11 cellular contexts compared by ENCODE assay signal in the genomic region with DNA sequence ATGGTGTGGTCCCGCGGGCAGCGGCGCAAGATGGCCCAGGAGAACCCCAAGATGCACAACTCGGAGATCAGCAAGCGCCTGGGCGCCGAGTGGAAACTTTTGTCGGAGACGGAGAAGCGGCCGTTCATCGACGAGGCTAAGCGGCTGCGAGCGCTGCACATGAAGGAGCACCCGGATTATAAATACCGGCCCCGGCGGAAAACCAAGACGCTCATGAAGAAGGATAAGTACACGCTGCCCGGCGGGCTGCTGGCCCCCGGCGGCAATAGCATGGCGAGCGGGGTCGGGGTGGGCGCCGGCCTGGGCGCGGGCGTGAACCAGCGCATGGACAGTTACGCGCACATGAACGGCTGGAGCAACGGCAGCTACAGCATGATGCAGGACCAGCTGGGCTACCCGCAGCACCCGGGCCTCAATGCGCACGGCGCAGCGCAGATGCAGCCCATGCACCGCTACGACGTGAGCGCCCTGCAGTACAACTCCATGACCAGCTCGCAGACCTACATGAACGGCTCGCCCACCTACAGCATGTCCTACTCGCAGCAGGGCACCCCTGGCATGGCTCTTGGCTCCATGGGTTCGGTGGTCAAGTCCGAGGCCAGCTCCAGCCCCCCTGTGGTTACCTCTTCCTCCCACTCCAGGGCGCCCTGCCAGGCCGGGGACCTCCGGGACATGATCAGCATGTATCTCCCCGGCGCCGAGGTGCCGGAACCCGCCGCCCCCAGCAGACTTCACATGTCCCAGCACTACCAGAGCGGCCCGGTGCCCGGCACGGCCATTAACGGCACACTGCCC. TPM values are rescaled to one million over a fixed set of nuclear protein-coding genes. Genes with fewer than 3 reads are reported as not detected.
DNase-seq lines count a peak whose midpoint lies in the region; ATAC-seq, FAIRE-seq and TF ChIP-seq lines count a peak whose summit lies in the region.
"Had no signal": no experiment of that assay in that cellular context is flagged by ENCODE, and none has a peak within 500 bp of the region (broad histone marks: within the 10 kb centered on the region; RNA-seq: fewer than 3 reads in every experiment).

No MANE protein-coding gene starts in this region.

- peaks cover 4% of the 10 kb centered on the region for H3K9me3 Mint-ChIP-seq in activated CD4-positive, alpha-beta T cell treated with anti-CD3 and anti-CD28 coated beads, Interleukin-2, amount 10 ng/mL, durations not matched to agents 24 days and 14 days
- H3K9me3 Mint-ChIP-seq in WTC11: no peaks in the 10 kb centered on the region

- H3K4me1 ChIP-seq in keratinocyte (ENCODE audit: control insufficient read depth, extremely low read depth, insufficient read depth, low read length) (peaks cover 15% of the 10 kb centered on the region), tibial nerve (peaks cover 0 to 38% (median 8%) of the 10 kb centered on the region in 4 donors)

- TF ChIP-seq POLR2A in tibial nerve (IDR thresholded peaks at IDR 0.05): no peak

- no peaks in the 10 kb centered on the region for H3K9me1 ChIP-seq in keratinocyte (ENCODE audit: control insufficient read depth, extremely low read depth, insufficient read depth, low read length)

- H3K36me3 ChIP-seq in keratinocyte (ENCODE audit: control insufficient read depth in 2 of 2, extremely low read depth in 1 of 2, insufficient read depth in 2 of 2, low read length in 2 of 2) (no peaks in the 10 kb centered on the region), tibial nerve (no peaks in the 10 kb centered on the region)

- H3K4me2 ChIP-seq in keratinocyte (ENCODE audit: control insufficient read depth, extremely low read depth, insufficient read depth, low read depth, low read length): peak overlapping the region; percentile 75

- TF ChIP-seq CTCF in WTC11 (IDR thresholded peaks at IDR 0.05) (no peak), keratinocyte (optimal IDR thresholded peaks at IDR 0.05 in 1 of 3, IDR thresholded peaks at IDR 0.05 in 1 of 3, conservative IDR thresholded peaks at IDR 0.05 in 1 of 3; ENCODE audit: extremely low read depth in 1 of 3, insufficient read depth in 2 of 3, low read length in 3 of 3) (no peak), tibial nerve (IDR thresholded peaks at IDR 0.05) (no peak)

- H3K9me3 ChIP-seq in keratinocyte (ENCODE audit: control insufficient read depth, low read depth, low read length) (no peaks in the 10 kb centered on the region), tibial nerve (no peaks in the 10 kb centered on the region)

- POLR2A ChIA-PET in WTC11 (lab: Charles Lee): interaction anchor here (0.8 to 1.7 kb wide), 2 partner anchors 17 to 44 kb away, joined by 3 to 6 read pairs; no protein-coding TSS in a partner anchor

- peak overlapping the region; percentile 60 for H2AFZ ChIP-seq in keratinocyte (ENCODE audit: control insufficient read depth, low read length)

- no peaks in the 10 kb centered on the region for H3K79me2 ChIP-seq in keratinocyte (ENCODE audit: control insufficient read depth, insufficient read depth, low read length)

- 2 to 3% methylated on average over 49 to 62 of the region's 70 CpGs for WGBS in tibial nerve, 2 donors

- peak; percentile 64 for DNase-seq in activated CD4-positive, alpha-beta T cell treated with anti-CD3 and anti-CD28 coated beads, Interleukin-2, amount 10 ng/mL, durations not matched to agents 24 days and 14 days
- DNase-seq in activated CD4-positive, alpha-beta T cell treated with anti-CD3 and anti-CD28 coated beads for 48 hours: no peak
- DNase-seq in WTC11 (ENCODE audit: low spot score): no peak
- DNase-seq in keratinocyte (ENCODE audit: low read depth, low spot score): no peak
- DNase-seq in tibial nerve (ENCODE audit: low spot score in 2 of 2): peak in 1 of 2 donors; percentile 17
- no peak for DNase-seq in Kasumi-1 (lab: John Stamatoyannopoulos, UW)

- H3K4me3 ChIP-seq in keratinocyte (ENCODE audit: control insufficient read depth in 2 of 3, extremely low read depth in 1 of 3, insufficient read depth in 2 of 3, low read depth in 1 of 3, low read length in 3 of 3) (peak overlapping the region; percentile 23 to 75 (median 54)), tibial nerve (peak overlapping the region; percentile 38 to 59 (median 47))

- H3K4me1 Mint-ChIP-seq in activated CD4-positive, alpha-beta T cell treated with anti-CD3 and anti-CD28 coated beads, Interleukin-2, amount 10 ng/mL, durations not matched to agents 24 days and 14 days: peaks cover 6% of the 10 kb centered on the region
- H3K4me1 Mint-ChIP-seq in WTC11: peaks cover 35% of the 10 kb centered on the region

- H3K27me3 Mint-ChIP-seq in activated CD4-positive, alpha-beta T cell treated with anti-CD3 and anti-CD28 coated beads, Interleukin-2, amount 10 ng/mL, durations not matched to agents 24 days and 14 days: peaks cover 67% of the 10 kb centered on the region
- H3K27me3 Mint-ChIP-seq in WTC11 (ENCODE audit: low read depth): peaks cover 4% of the 10 kb centered on the region; the same call in 1 of the 2 replicates

- dilution Hi-C loops in keratinocyte (cut with MboI; ENCODE audit: extremely low pct_ligation_motif_present, low sequenced_read_pairs): no loop called here

- ATAC-seq in WTC11 (no peak), HG03342 (IDR thresholded peaks at IDR 0.05; ENCODE audit: unreplicated experiment) (no peak), GM19467 (IDR thresholded peaks at IDR 0.05; ENCODE audit: unreplicated experiment) (no peak)

- no peaks in the 10 kb centered on the region for H4K20me1 ChIP-seq in keratinocyte (ENCODE audit: control insufficient read depth, extremely low read depth, insufficient read depth, low read length)

- no peak overlapping the region for H3K4me3 Mint-ChIP-seq in activated CD4-positive, alpha-beta T cell treated with anti-CD3 and anti-CD28 coated beads, Interleukin-2, amount 10 ng/mL, durations not matched to agents 24 days and 14 days
- H3K4me3 Mint-ChIP-seq in WTC11: no peak overlapping the region; the same call in 1 of the 2 replicates

- FAIRE-seq in keratinocyte (lab: Jason Lieb, UNC): no peak
- FAIRE-seq: D721Med had no signal

- intact Hi-C loops in activated CD4-positive, alpha-beta T cell treated with anti-CD3 and anti-CD28 coated beads, Interleukin-2, amount 10 ng/mL, durations not matched to agents 24 days and 14 days (cut with micrococcal nuclease): loop anchor here (1.0 kb wide), 2 partner anchors 10 to 12 kb away; no protein-coding TSS in a partner anchor

- no peaks in the 10 kb centered on the region for H3K36me3 Mint-ChIP-seq in activated CD4-positive, alpha-beta T cell treated with anti-CD3 and anti-CD28 coated beads, Interleukin-2, amount 10 ng/mL, durations not matched to agents 24 days and 14 days (ENCODE audit: low read depth)
- H3K36me3 Mint-ChIP-seq in WTC11: peaks cover 37% of the 10 kb centered on the region

- no peak overlapping the region for H3K9ac ChIP-seq in keratinocyte (ENCODE audit: control insufficient read depth, extremely low read depth, insufficient read depth, low read length)

- H3K27ac ChIP-seq in keratinocyte (ENCODE audit: control insufficient read depth, insufficient read depth, low read length) (no peak overlapping the region), tibial nerve (peak overlapping the region; percentile 72 to 92 (median 88))

- peak in 1 of 2 donors; percentile 22 for TF ChIP-seq EP300 in tibial nerve (IDR thresholded peaks at IDR 0.05)

- peaks cover 71% of the 10 kb centered on the region for H3K27me3 ChIP-seq in keratinocyte (ENCODE audit: control insufficient read depth, extremely low read depth, insufficient read depth, low read length)
- H3K27me3 ChIP-seq in tibial nerve: peaks cover 0 to 96% of the 10 kb centered on the region in 2 donors

- CTCF ChIA-PET in WTC11 (lab: Charles Lee): interaction anchor here (1.0 to 1.8 kb wide), 3 partner anchors 11 to 182 kb away, joined by 3 to 11 read pairs (median 3); no protein-coding TSS in a partner anchor

- H3K27ac Mint-ChIP-seq in activated CD4-positive, alpha-beta T cell treated with anti-CD3 and anti-CD28 coated beads, Interleukin-2, amount 10 ng/mL, durations not matched to agents 24 days and 14 days: peak overlapping the region; percentile 41
- H3K27ac Mint-ChIP-seq in WTC11: peak overlapping the region; percentile 98

TF ChIP-seq in WTC11, 78 proteins besides CTCF, POLR2A, EP300 and RAD21 (continues in another document):
- peak; percentile 83 for TF ChIP-seq FOXP1 (CRISPR knock-in tag; IDR thresholded peaks at IDR 0.05; ENCODE audit: borderline replicate concordance)
- TF ChIP-seq HMGXB4 (CRISPR knock-in tag; IDR thresholded peaks at IDR 0.05): peak; percentile 20; the same call in 1 of the 2 replicates

RNA-seq across cellular contexts. Expression of gene SOX2, which starts 1.0 kb away (rescaled TPM):
- total RNA-seq in activated CD4-positive, alpha-beta T cell treated with anti-CD3 and anti-CD28 coated beads, Interleukin-2, amount 10 ng/mL, durations not matched to agents 24 days and 14 days: not detected in 2 replicates
- total RNA-seq in WTC11 (2021) (189 to 245 TPM (median 239 TPM) in 3 replicates), tibial nerve (10 to 100 TPM; 21.3 to 50.5 (median 34.3) TPM)
- not detected in 3 replicates for polyA plus RNA-seq in keratinocyte
- not detected for polyA plus RNA-seq in keratinocyte (2011; ENCODE audit: low read depth)
- polyA plus RNA-seq in keratinocyte (2011; cell fraction: cytosol; rRNA removed): not detected in 2 replicates
- 0.04 and 0.07 TPM in 2 replicates for polyA plus RNA-seq in keratinocyte (2011; cell fraction: nucleus; rRNA removed)
- polyA plus RNA-seq in keratinocyte (2012; ENCODE audit: low replicate concordance): 0.08 TPM in 1 of 2 replicates, not detected in the other
- not detected in 3 replicates for polyA minus RNA-seq in keratinocyte
- not detected for polyA minus RNA-seq in keratinocyte (2011; cell fraction: cytosol; rRNA and poly(A)+ RNA removed)
- polyA minus RNA-seq in keratinocyte (2011; cell fraction: nucleus; rRNA and poly(A)+ RNA removed): not detected in 2 replicates
- total RNA-seq: myocyte; T-helper 1 cell treated with Interleukin-12 subunit alpha and Interleukin-12 subunit beta and Interleukin-4 antibody, amounts not matched to agents 30 ng/mL and 1 ng/mL, for 36 hours had no signal

Comparison
In these comparisons a context has a peak if more than half of its experiments do, and no peak if none do; other contexts are left out.
1. RNA of gene SOX2, which starts 1.0 kb away (total RNA-seq): 189 to 245 TPM in WTC11 and 21.3 to 50.5 TPM in tibial nerve; not detected in activated CD4-positive, alpha-beta T cell treated with anti-CD3 and anti-CD28 coated beads, Interleukin-2, amount 10 ng/mL, durations not matched to agents 24 days and 14 days; every median in the first group is over 10 times any median in the second.